Comparison of ENCODE assay signal across 10 cellular contexts in the genomic region with DNA sequence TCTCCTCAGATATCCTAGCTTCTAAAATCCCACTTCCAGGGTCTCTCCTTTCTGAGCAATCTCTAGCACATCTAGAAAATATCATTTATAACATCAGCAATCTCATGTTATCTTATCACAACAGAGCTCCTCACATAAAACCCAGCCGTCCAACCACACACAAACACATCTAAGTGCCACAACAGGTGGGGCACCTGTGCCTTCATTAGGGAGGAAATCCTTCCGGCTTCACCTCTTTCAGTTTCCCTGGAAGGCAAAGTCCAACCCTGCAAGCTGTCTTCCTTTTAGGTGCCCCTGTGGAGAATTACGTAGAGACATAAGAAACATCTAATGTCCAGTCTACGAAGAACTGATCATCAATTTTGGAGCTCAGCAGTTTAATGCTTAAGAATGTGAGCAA. TPM values are rescaled to one million over a fixed set of nuclear protein-coding genes. Genes with fewer than 3 reads are reported as not detected.
A peak's percentile ranks its signal among the peaks of the same experiment; 100 is the strongest.
DNase-seq lines count a peak whose midpoint lies in the region; ATAC-seq and TF ChIP-seq lines count a peak whose summit lies in the region.
"Had no signal": no experiment of that assay in that cellular context is flagged by ENCODE, and none has a peak within 500 bp of the region (broad histone marks: within the 10 kb centered on the region; RNA-seq: fewer than 3 reads in every experiment).

No MANE protein-coding gene starts in this region.

- no peak overlapping the region for H2AFZ ChIP-seq in GM23338
- no peak overlapping the region for H2AFZ ChIP-seq in trophoblast cell (ENCODE audit: insufficient read depth, low read length, poor library complexity)

- DNase-seq in GM23338 (ENCODE audit: low spot score): no peak
- no peak for DNase-seq in RWPE2 (ENCODE audit: low spot score)
- DNase-seq in esophagus squamous epithelium (lab: John Stamatoyannopoulos, UW): no peak
- no peak for DNase-seq in trophoblast cell
- DNase-seq in retina: no peak
- no peak for DNase-seq in RWPE1 (ENCODE audit: low spot score)
- no peak for DNase-seq in GM03348 (ENCODE audit: low spot score)
- no peak for DNase-seq in AML-193 (lab: John Stamatoyannopoulos, UW)
- DNase-seq: body of pancreas, SIG-M5 had no signal

- no peak overlapping the region for H3K27ac Mint-ChIP-seq in GM23338

- H3K14ac ChIP-seq in trophoblast cell (ENCODE audit: low read length): no peak overlapping the region

- peaks cover 10% of the 10 kb centered on the region for H3K27me3 Mint-ChIP-seq in GM23338 (ENCODE audit: insufficient read depth, low read depth, poor library complexity)

- H3K36me3 ChIP-seq in GM23338 (ENCODE audit: insufficient read depth) (no peaks in the 10 kb centered on the region), RWPE2 (ENCODE audit: low read depth) (peaks cover 19% of the 10 kb centered on the region), esophagus squamous epithelium (peaks cover 0 to 11% (median 0%) of the 10 kb centered on the region in 3 donors), trophoblast cell (ENCODE audit: control insufficient read depth in 1 of 2, insufficient read depth in 2 of 2, low read length in 2 of 2) (no peaks in the 10 kb centered on the region)

- no peak overlapping the region for H3K9ac ChIP-seq in trophoblast cell (ENCODE audit: low read length)

- no peak overlapping the region for H2BK12ac ChIP-seq in trophoblast cell (ENCODE audit: low read length)

- no peaks in the 10 kb centered on the region for H3K27me3 ChIP-seq in GM23338 (ENCODE audit: insufficient read depth)
- no peaks in the 10 kb centered on the region for H3K27me3 ChIP-seq in RWPE2 (ENCODE audit: insufficient read depth, poor library complexity, severe bottlenecking)
- H3K27me3 ChIP-seq in esophagus squamous epithelium: no peaks in the 10 kb centered on the region
- H3K27me3 ChIP-seq in trophoblast cell (ENCODE audit: insufficient read depth, low read length): no peaks in the 10 kb centered on the region
- H3K27me3 ChIP-seq: body of pancreas had no signal

- H4K20me1 ChIP-seq in GM23338 (replicated peaks; ENCODE audit: insufficient read depth): peaks cover 43% of the 10 kb centered on the region

- no peak overlapping the region for H3K18ac ChIP-seq in trophoblast cell (ENCODE audit: low read length)

- H3K4me2 ChIP-seq in GM23338: peak overlapping the region; percentile 98
- peak overlapping the region; percentile 93 for H3K4me2 ChIP-seq in trophoblast cell (ENCODE audit: low read length)

- peak overlapping the region; percentile 83 for H3K4me3 ChIP-seq in GM23338
- H3K4me3 ChIP-seq in RWPE2 (ENCODE audit: severe bottlenecking): peak overlapping the region; percentile 98
- H3K4me3 ChIP-seq in esophagus squamous epithelium: peak overlapping the region; percentile 71 to 97 (median 85)
- H3K4me3 ChIP-seq in trophoblast cell (ENCODE audit: low read depth, low read length): no peak overlapping the region

- intact Hi-C loops in esophagus squamous epithelium (cut with DNase I): no loop called here

- peaks cover 95% of the 10 kb centered on the region for H3K79me2 ChIP-seq in GM23338 (replicated peaks; ENCODE audit: insufficient read depth)
- peaks cover 14% of the 10 kb centered on the region for H3K79me2 ChIP-seq in trophoblast cell (ENCODE audit: control insufficient read depth, insufficient read depth, low read length, poor library complexity)

- no peak overlapping the region for H4K91ac ChIP-seq in trophoblast cell (ENCODE audit: low read depth, low read length)

- no peaks in the 10 kb centered on the region for H3K9me3 ChIP-seq in RWPE2 (ENCODE audit: severe bottlenecking)
- H3K9me3 ChIP-seq in esophagus squamous epithelium: no peaks in the 10 kb centered on the region
- H3K9me3 ChIP-seq in trophoblast cell (ENCODE audit: insufficient read depth, low read depth, low read length): no peaks in the 10 kb centered on the region
- H3K9me3 ChIP-seq: body of pancreas had no signal

- H3K4me1 ChIP-seq in GM23338 (ENCODE audit: insufficient read depth): peaks cover 9% of the 10 kb centered on the region
- peaks cover 31% of the 10 kb centered on the region for H3K4me1 ChIP-seq in RWPE2 (ENCODE audit: insufficient read depth, poor library complexity, severe bottlenecking)
- H3K4me1 ChIP-seq in esophagus squamous epithelium: peaks cover 23 to 86% (median 30%) of the 10 kb centered on the region in 3 donors
- H3K4me1 ChIP-seq in trophoblast cell (ENCODE audit: control insufficient read depth in 1 of 2, insufficient read depth in 2 of 2, low read length in 2 of 2): peaks cover 7 to 14% of the 10 kb centered on the region in 2 experiments

- no peaks in the 10 kb centered on the region for H3K9me2 ChIP-seq in GM23338 (ENCODE audit: insufficient read depth)

- H2BK120ac ChIP-seq in trophoblast cell (ENCODE audit: insufficient read depth, low read length, poor library complexity): no peak overlapping the region

- H2AK5ac ChIP-seq in trophoblast cell (ENCODE audit: low read length): no peak overlapping the region

- H4K12ac ChIP-seq in trophoblast cell (ENCODE audit: low read depth, low read length): no peak overlapping the region

- POLR2A ChIA-PET in RWPE1 (lab: Yijun Ruan, JAX; ENCODE audit: low non-redundant PET): no interaction called here

- TF ChIP-seq POLR2A in esophagus squamous epithelium (IDR thresholded peaks at IDR 0.05): no peak

- peaks cover 27% of the 10 kb centered on the region for H3K4me1 Mint-ChIP-seq in GM23338

- CTCF ChIA-PET in RWPE1 (lab: Yijun Ruan, JAX): interaction anchor here (0.6 kb wide), 1 partner anchor 159 kb away, joined by 4 read pairs; no protein-coding TSS in a partner anchor

- H3K36me3 Mint-ChIP-seq in GM23338 (ENCODE audit: low read depth): no peaks in the 10 kb centered on the region; the same call in 2 of the 3 replicates

- H3K4ac ChIP-seq in trophoblast cell (ENCODE audit: low read depth, low read length): no peak overlapping the region

- no peak overlapping the region for H3K23ac ChIP-seq in trophoblast cell (ENCODE audit: low read length)

- no peak overlapping the region for H2BK5ac ChIP-seq in trophoblast cell (ENCODE audit: low read depth, low read length, poor library complexity)

- H3K4me3 Mint-ChIP-seq in GM23338: peak overlapping the region; percentile 99

- ATAC-seq in GM23338: no peak
- no peak for ATAC-seq in RWPE2 (ENCODE audit: low read depth)

- peaks cover 12% of the 10 kb centered on the region for H3K79me1 ChIP-seq in trophoblast cell (ENCODE audit: low read length)

- TF ChIP-seq CTCF in GM23338 (conservative IDR thresholded peaks at IDR 0.05; ENCODE audit: low read depth in 2 of 2) (no peak), RWPE2 (IDR thresholded peaks at IDR 0.05; ENCODE audit: poor library complexity, severe bottlenecking) (no peak), esophagus squamous epithelium (IDR thresholded peaks at IDR 0.05) (no peak), RWPE1 (conservative IDR thresholded peaks at IDR 0.05; ENCODE audit: low read depth) (no peak)

- 47 to 84% methylated on average over 4 of the region's 4 CpGs for WGBS in esophagus squamous epithelium, 2 donors
- WGBS in trophoblast cell (ENCODE audit: extremely low coverage, insufficient coverage, insufficient read length): no CpG with 5 or more reads among the region's 4 CpGs

- H4K8ac ChIP-seq in trophoblast cell (ENCODE audit: low read depth, low read length): no peak overlapping the region

- H3K27ac ChIP-seq in GM23338 (ENCODE audit: low read depth) (no peak overlapping the region), RWPE2 (ENCODE audit: poor library complexity, severe bottlenecking) (peak overlapping the region; percentile 78), esophagus squamous epithelium (peak overlapping the region in 3 of 4 donors; percentile 96 to 98 (median 98)), trophoblast cell (ENCODE audit: low read depth, low read length) (no peak overlapping the region), RWPE1 (no peak overlapping the region)

- H3K9me3 Mint-ChIP-seq in GM23338: no peaks in the 10 kb centered on the region

- no peaks in the 10 kb centered on the region for H3F3A ChIP-seq in GM23338 (replicated peaks; ENCODE audit: low read depth)

TF ChIP-seq in GM23338, 12 proteins besides CTCF, POLR2A, EP300 and RAD21 (continues in another document):
- TF ChIP-seq ZNF331 (CRISPR knock-in tag; IDR thresholded peaks at IDR 0.05; ENCODE audit: low read depth): no peak
- no peak for TF ChIP-seq EZH2 (IDR thresholded peaks at IDR 0.05; ENCODE audit: low read depth, unreplicated experiment)

RNA-seq across cellular contexts. Expression of gene ZDHHC3, which starts 1.6 kb away (rescaled TPM):
- 71.7 and 84.2 TPM in 2 replicates for total RNA-seq in GM23338 (2014; rRNA removed; shearing (Covaris generic))
- 27.5 and 28.9 TPM in 2 replicates for polyA plus RNA-seq in GM23338 (2016; fragmentation: Nextera tagmentation; extraction: Ambion mirVana)
- total RNA-seq in esophagus squamous epithelium: 10 to 100 TPM; 64.6 to 93.8 (median 73.0) TPM
- polyA plus RNA-seq in trophoblast cell (2013): 50.9 and 51.5 TPM in 2 replicates

RNA-seq across cellular contexts. Expression of gene EXOSC7, which starts 1.6 kb away (rescaled TPM):
- total RNA-seq in GM23338 (2014; rRNA removed; shearing (Covaris generic)): 84.8 and 99.4 TPM in 2 replicates
- polyA plus RNA-seq in GM23338 (2016; fragmentation: Nextera tagmentation; extraction: Ambion mirVana): 114 and 120 TPM in 2 replicates
- total RNA-seq in esophagus squamous epithelium: 10 to 100 TPM; 28.8 to 59.9 (median 47.6) TPM
- 25.4 and 26.2 TPM in 2 replicates for polyA plus RNA-seq in trophoblast cell (2013)

RNA-seq across cellular contexts. Expression of gene CLEC3B, which starts 51.7 kb away (rescaled TPM):
- total RNA-seq in GM23338 (2014; rRNA removed; shearing (Covaris generic)): not detected in 2 replicates
- not detected in 2 replicates for polyA plus RNA-seq in GM23338 (2016; fragmentation: Nextera tagmentation; extraction: Ambion mirVana)
- 10 to 100 TPM in 1 of 4 donors, 1 to 10 TPM in 3; 4.3 to 28.8 (median 6.9) TPM for total RNA-seq in esophagus squamous epithelium
- polyA plus RNA-seq in trophoblast cell (2013): 0.14 and 0.29 TPM in 2 replicates

Comparison
In these comparisons a context has a peak if more than half of its experiments do, and no peak if none do; other contexts are left out.
1. H3K27ac ChIP-seq: peak in RWPE2 (single experiment) and esophagus squamous epithelium (3 of 4); none in GM23338 (single experiment), trophoblast cell (single experiment) and RWPE1 (single experiment).